ENCODE assay signal across 14 cellular contexts in genomic region chr12:97968641-97969171, GRCh38.
"Had no signal": no experiment of that assay in that cellular context is flagged by ENCODE, and none has a peak within 500 bp of the region (broad histone marks: within the 10 kb centered on the region; RNA-seq: fewer than 3 reads in every experiment).

No MANE protein-coding gene starts in this region.

- H3K4me1 Mint-ChIP-seq: activated CD4-positive, alpha-beta T cell treated with anti-CD3 and anti-CD28 coated beads, Interleukin-2, amount 10 ng/mL, durations not matched to agents 7 days and 5 days; naive B cell had no signal

- H3K9me3 ChIP-seq: gastroesophageal sphincter, left lung, neutrophil, stomach, testis had no signal

- H3K27me3 Mint-ChIP-seq: activated CD4-positive, alpha-beta T cell treated with anti-CD3 and anti-CD28 coated beads, Interleukin-2, amount 10 ng/mL, durations not matched to agents 7 days and 5 days had no signal

- H3K4me3 ChIP-seq: dorsolateral prefrontal cortex, gastroesophageal sphincter, left lung, stomach, testis had no signal

- H3K27me3 ChIP-seq: gastroesophageal sphincter, left lung, neutrophil, stomach, testis had no signal

- H3K36me3 ChIP-seq: gastroesophageal sphincter, left lung, neutrophil, stomach had no signal

- H3K4me1 ChIP-seq: left lung, parathyroid adenoma, stomach, testis had no signal

- H3K4me3 Mint-ChIP-seq: activated CD4-positive, alpha-beta T cell treated with anti-CD3 and anti-CD28 coated beads, Interleukin-2, amount 10 ng/mL, durations not matched to agents 7 days and 5 days; naive B cell; T-helper 2 cell treated with Interferon-gamma antibody and Interleukin-4, amounts not matched to agents 5 μg/mL and 100 μg/mL, for 36 hours had no signal

- H3K27ac Mint-ChIP-seq: activated CD4-positive, alpha-beta T cell treated with anti-CD3 and anti-CD28 coated beads, Interleukin-2, amount 10 ng/mL, durations not matched to agents 7 days and 5 days; naive B cell; T-helper 2 cell treated with Interferon-gamma antibody and Interleukin-4, amounts not matched to agents 5 μg/mL and 100 μg/mL, for 36 hours had no signal

- H3K79me2 ChIP-seq: parathyroid adenoma had no signal

- H3K9ac ChIP-seq: parathyroid adenoma had no signal

- H3K9me3 Mint-ChIP-seq: activated CD4-positive, alpha-beta T cell treated with anti-CD3 and anti-CD28 coated beads, Interleukin-2, amount 10 ng/mL, durations not matched to agents 7 days and 5 days; naive B cell; T-helper 2 cell treated with Interferon-gamma antibody and Interleukin-4, amounts not matched to agents 5 μg/mL and 100 μg/mL, for 36 hours had no signal

- DNase-seq: activated CD4-positive, alpha-beta T cell treated with anti-CD3 and anti-CD28 coated beads, Interleukin-2, amount 10 ng/mL, durations not matched to agents 7 days and 5 days; activated naive CD4-positive, alpha-beta T cell treated with anti-CD3 and anti-CD28 coated beads, Interleukin-2, amount 50 U/mL, for 16 hours; dorsolateral prefrontal cortex; kidney; left lung; mammary epithelial cell; naive B cell; stimulated activated CD4-positive, alpha-beta T cell treated with anti-CD3 and anti-CD28 coated beads, Interleukin-1b, Interleukin-23, amount 100 ng/mL, for 48 hours; stomach; testis had no signal

- H3K36me3 Mint-ChIP-seq: naive B cell had no signal

- H3K27ac ChIP-seq: dorsolateral prefrontal cortex, gastroesophageal sphincter, left lung, neutrophil, parathyroid adenoma, stomach, testis had no signal
